In genomic region chr20:41172296-41173140, GRCh38 we compare ENCODE assay signal across 8 cellular contexts. TPM values are rescaled to one million over a fixed set of nuclear protein-coding genes. Genes with fewer than 3 reads are reported as not detected.
DNase-seq lines count a peak whose midpoint lies in the region; ATAC-seq and TF ChIP-seq lines count a peak whose summit lies in the region.

No MANE protein-coding gene starts in this region.

- H3K4me2 ChIP-seq in GM23248 (ENCODE audit: unreplicated experiment) = no peak overlapping the region

- peak overlapping the region in 8 of 9 donors; percentile 56 to 89 (median 78) for H3K27ac Mint-ChIP-seq in naive thymus-derived CD4-positive, alpha-beta T cell

- peak; percentile 58 for DNase-seq in activated effector memory CD4-positive, alpha-beta T cell treated with anti-CD3 and anti-CD28 coated beads, Interleukin-2, amount 50 U/mL, for 16 hours
- DNase-seq in activated effector memory CD4-positive, alpha-beta T cell treated with Interleukin-2 at 50 U/mL for 16 hours = no peak
- peak in 5 of 10 donors; percentile 8 to 42 (median 37) for DNase-seq in dorsolateral prefrontal cortex
- peak in 2 of 9 donors; percentile 1 to 19 for DNase-seq in naive thymus-derived CD4-positive, alpha-beta T cell
- DNase-seq in NCI-H2029 treated with DMSO at 0.1 percent for 48 hours (lab: John Stamatoyannopoulos, UW) = no peak
- DNase-seq in GM23248 = no peak
- DNase-seq in ecto neural progenitor cell (ENCODE audit: low spot score) = no peak

- no peaks in the 10 kb centered on the region for H3K27me3 Mint-ChIP-seq in naive thymus-derived CD4-positive, alpha-beta T cell

- peaks cover 8 to 53% (median 30%) of the 10 kb centered on the region in 5 donors for H3K36me3 Mint-ChIP-seq in naive thymus-derived CD4-positive, alpha-beta T cell

- peaks cover 0 to 5% of the 10 kb centered on the region in 2 donors for H3K4me1 ChIP-seq in naive thymus-derived CD4-positive, alpha-beta T cell (ENCODE audit: control insufficient read depth in 2 of 2, insufficient read depth in 2 of 2, low read length in 2 of 2)
- H3K4me1 ChIP-seq in urinary bladder (ENCODE audit: insufficient read depth) (no peaks in the 10 kb centered on the region), GM23248 (ENCODE audit: insufficient read depth) (peaks cover 31% of the 10 kb centered on the region; the same call in 1 of the 2 replicates)

- intact Hi-C loops in dorsolateral prefrontal cortex (cut with DNase I) = loop anchor here (1.0 to 5.0 kb wide), 7 partner anchors 35 to 240 kb away; partner anchors contain the start of genes PLCG1 (in 2 of the 2), LPIN3 (in 1 of the 2) and ZHX3 (in 1 of the 2)
- intact Hi-C loops in naive thymus-derived CD4-positive, alpha-beta T cell (cut with micrococcal nuclease) = loop anchor here (1.0 to 2.0 kb wide), 4 partner anchors 16 to 168 kb away; partner anchors contain the start of gene LPIN3 (in 2 of the 2)

- WGBS in urinary bladder = 60% methylated on average over 18 of the region's 18 CpGs
- WGBS in GM23248 (ENCODE audit: low coverage in 1 of 2, low lambda C conversion rate in 2 of 2, missing lambda C conversion rate in 2 of 2), 2 experiments = 61 to 65% methylated on average over 18 of the region's 18 CpGs

- H3K4me3 Mint-ChIP-seq in naive thymus-derived CD4-positive, alpha-beta T cell = no peak overlapping the region

- H3K9me3 Mint-ChIP-seq in naive thymus-derived CD4-positive, alpha-beta T cell = no peaks in the 10 kb centered on the region

- no peak for TF ChIP-seq CTCF in dorsolateral prefrontal cortex (IDR thresholded peaks at IDR 0.05 in 54 of 56, conservative IDR thresholded peaks at IDR 0.05 in 2 of 56; ENCODE audit: low read depth in 1 of 56, partially characterized antibody in 56 of 56)

- H3K4me1 Mint-ChIP-seq in naive thymus-derived CD4-positive, alpha-beta T cell = peaks cover 8 to 33% (median 21%) of the 10 kb centered on the region in 7 donors

- H3K27me3 ChIP-seq in dorsolateral prefrontal cortex (no peaks in the 10 kb centered on the region), GM23248 (replicated peaks; ENCODE audit: insufficient read depth) (no peaks in the 10 kb centered on the region)
- H3K27me3 ChIP-seq in naive thymus-derived CD4-positive, alpha-beta T cell (ENCODE audit: control insufficient read depth in 2 of 2, insufficient read depth in 2 of 2, low read length in 2 of 2) = no peaks in the 10 kb centered on the region

- H3K4me3 ChIP-seq in dorsolateral prefrontal cortex = no peak overlapping the region
- H3K4me3 ChIP-seq in naive thymus-derived CD4-positive, alpha-beta T cell (ENCODE audit: low read length) = no peak overlapping the region
- H3K4me3 ChIP-seq in urinary bladder (ENCODE audit: low read depth, low read length) = no peak overlapping the region
- H3K4me3 ChIP-seq in GM23248 = no peak overlapping the region

- H3K27ac ChIP-seq in dorsolateral prefrontal cortex (peak overlapping the region; percentile 32 to 96 (median 91)), urinary bladder (ENCODE audit: low read depth) (peak overlapping the region; percentile 78), GM23248 (no peak overlapping the region)
- peak overlapping the region; percentile 48 for H3K27ac ChIP-seq in naive thymus-derived CD4-positive, alpha-beta T cell (ENCODE audit: low read depth, low read length)

- H3K9me2 ChIP-seq in GM23248 (ENCODE audit: insufficient read depth) = no peaks in the 10 kb centered on the region

- peaks cover 6% of the 10 kb centered on the region; the same call in 1 of the 2 replicates for H3F3A ChIP-seq in GM23248 (ENCODE audit: insufficient read depth)

- in situ Hi-C loops in GM23248 (cut with MboI) = loop anchor here (10.0 kb wide), 1 partner anchor 172 kb away; the partner anchor contains the start of gene LPIN3

- H3K9ac ChIP-seq in GM23248 = no peak overlapping the region

- 0 out of 2 replicates have a peak, but pooled peaks cover 10% of the 10 kb centered on the region for H3K79me2 ChIP-seq in GM23248 (ENCODE audit: insufficient read depth)

- no peaks in the 10 kb centered on the region for H4K20me1 ChIP-seq in GM23248 (ENCODE audit: insufficient read depth)

- POLR2A ChIA-PET in naive thymus-derived CD4-positive, alpha-beta T cell (lab: Charles Lee) = interaction anchor here (0.6 to 30.3 kb wide), 8 partner anchors 13 to 225 kb away, joined by 3 to 604 read pairs (median 3); partner anchors contain the start of genes LPIN3 and PLCG1

- ATAC-seq in naive thymus-derived CD4-positive, alpha-beta T cell = peak; percentile 4

- CTCF ChIA-PET in naive thymus-derived CD4-positive, alpha-beta T cell (lab: Charles Lee) = interaction anchor here (0.6 to 2.3 kb wide), 20 partner anchors 9 to 167 kb away, joined by 3 to 35 read pairs (median 6); no protein-coding TSS in a partner anchor

- H2AFZ ChIP-seq in GM23248 = no peak overlapping the region

- no peaks in the 10 kb centered on the region for H3K9me3 ChIP-seq in naive thymus-derived CD4-positive, alpha-beta T cell (ENCODE audit: control insufficient read depth in 2 of 3, low read length in 3 of 3)
- H3K9me3 ChIP-seq in GM23248 (ENCODE audit: low read depth) = no peaks in the 10 kb centered on the region

- peaks cover 48 to 97% (median 48%) of the 10 kb centered on the region in 3 experiments for H3K36me3 ChIP-seq in naive thymus-derived CD4-positive, alpha-beta T cell (ENCODE audit: control insufficient read depth in 2 of 3, insufficient read depth in 3 of 3, low read length in 3 of 3)
- H3K36me3 ChIP-seq in urinary bladder (ENCODE audit: insufficient read depth) (peaks cover 3% of the 10 kb centered on the region), GM23248 (ENCODE audit: low read depth) (no peaks in the 10 kb centered on the region; the same call in 1 of the 2 replicates)

RNA-seq across cellular contexts. Expression of gene PLCG1, which starts 35.2 kb away (rescaled TPM):
- total RNA-seq in dorsolateral prefrontal cortex (100 to 1,000 TPM; 110 to 346 (median 179) TPM), urinary bladder (86.7 TPM)
- 100 to 1,000 TPM; 343 to 559 (median 418) TPM for total RNA-seq in naive thymus-derived CD4-positive, alpha-beta T cell
- 100 to 1,000 TPM in 1 of 2 donors, 10 to 100 TPM in 1; 36.9 to 105 TPM for polyA plus RNA-seq in naive thymus-derived CD4-positive, alpha-beta T cell
- polyA plus RNA-seq in urinary bladder (66.7 TPM), GM23248 (2016; fragmentation: Nextera tagmentation; extraction: Ambion mirVana) (4.8 and 8.3 TPM in 2 replicates)
- total RNA-seq in GM23248 (2014; rRNA removed; shearing (Covaris generic)) = 29.8 and 32.6 TPM in 2 replicates
